Comparison of ENCODE assay signal across 21 cellular contexts in the genomic region with DNA sequence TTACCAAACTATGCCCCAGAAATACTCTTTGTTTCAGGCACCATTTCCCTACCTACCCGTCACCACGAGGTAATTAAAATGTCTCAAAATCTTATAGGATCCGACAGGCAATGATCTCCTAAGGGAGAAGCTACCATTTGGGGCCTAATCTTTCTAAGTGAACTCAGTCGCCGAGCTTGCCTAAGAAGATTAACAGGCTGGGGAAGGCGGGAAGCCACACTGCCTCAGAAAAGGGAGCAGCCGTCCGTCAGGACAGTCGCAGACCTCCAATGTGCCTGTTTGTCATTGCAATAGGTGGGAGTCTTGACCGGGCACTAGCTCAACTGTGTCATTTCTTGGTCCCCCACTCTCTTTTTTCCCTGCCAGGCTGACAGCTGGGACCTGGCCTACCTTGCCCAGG.
"Had no signal": no experiment of that assay in that cellular context is flagged by ENCODE, and none has a peak within 500 bp of the region (broad histone marks: within the 10 kb centered on the region; RNA-seq: fewer than 3 reads in every experiment).

No MANE protein-coding gene starts in this region.

- H3K27ac Mint-ChIP-seq: activated CD4-positive, alpha-beta memory T cell treated with anti-CD3 and anti-CD28 coated beads, Interleukin-2, amount 10 ng/mL, durations not matched to agents 7 days and 5 days; activated naive CD4-positive, alpha-beta T cell treated with anti-CD3 and anti-CD28 coated beads, Interleukin-2, amount 50 U/mL, for 72 hours; dendritic cell treated with granulocyte-macrophage colony-stimulating factor and Interleukin-4, amounts not matched to agents 40 ng/mL and 50 ng/mL, for 4 days; naive thymus-derived CD4-positive, alpha-beta T cell had no signal

- H3K4me3 ChIP-seq: lower lobe of right lung, ovary, thoracic aorta, upper lobe of left lung had no signal

- ATAC-seq: activated naive CD4-positive, alpha-beta T cell treated with anti-CD3 and anti-CD28 coated beads, Interleukin-2, amount 50 U/mL, for 72 hours; lower lobe of right lung; naive thymus-derived CD4-positive, alpha-beta T cell; right cardiac atrium had no signal

- H3K27ac ChIP-seq: lower lobe of right lung, neutrophil, ovary, thoracic aorta, upper lobe of left lung had no signal

- H3K4me3 Mint-ChIP-seq: activated CD4-positive, alpha-beta memory T cell treated with anti-CD3 and anti-CD28 coated beads, Interleukin-2, amount 10 ng/mL, durations not matched to agents 7 days and 5 days; dendritic cell treated with granulocyte-macrophage colony-stimulating factor and Interleukin-4, amounts not matched to agents 40 ng/mL and 50 ng/mL, for 4 days; naive thymus-derived CD4-positive, alpha-beta T cell had no signal

- H3K9me3 Mint-ChIP-seq: activated CD4-positive, alpha-beta memory T cell treated with anti-CD3 and anti-CD28 coated beads, Interleukin-2, amount 10 ng/mL, durations not matched to agents 7 days and 5 days; activated naive CD4-positive, alpha-beta T cell treated with anti-CD3 and anti-CD28 coated beads, Interleukin-2, amount 50 U/mL, for 72 hours; brain; dendritic cell treated with granulocyte-macrophage colony-stimulating factor and Interleukin-4, amounts not matched to agents 40 ng/mL and 50 ng/mL, for 4 days; naive thymus-derived CD4-positive, alpha-beta T cell had no signal

- H3K27me3 ChIP-seq: ovary, upper lobe of left lung had no signal

- H3K9me3 ChIP-seq: lower lobe of right lung, neutrophil, ovary, thoracic aorta, upper lobe of left lung had no signal

- H3K36me3 ChIP-seq: lower lobe of right lung, neutrophil, ovary, thoracic aorta, upper lobe of left lung had no signal

- H3K36me3 Mint-ChIP-seq: activated naive CD4-positive, alpha-beta T cell treated with anti-CD3 and anti-CD28 coated beads, Interleukin-2, amount 50 U/mL, for 72 hours; brain; naive thymus-derived CD4-positive, alpha-beta T cell had no signal

- DNase-seq: activated CD4-positive, alpha-beta memory T cell treated with anti-CD3 and anti-CD28 coated beads, Interleukin-2, amount 10 ng/mL, durations not matched to agents 7 days and 5 days; activated CD4-positive, alpha-beta T cell treated with anti-CD3 and anti-CD28 coated beads for 48 hours; activated CD4-positive, CD25-positive, alpha-beta regulatory T cell; aorta; effector CD4-positive, alpha-beta T cell; erythroblast; foreskin fibroblast; kidney; lower lobe of right lung; naive thymus-derived CD4-positive, alpha-beta T cell; ovary; right cardiac atrium; stimulated activated CD4-positive, alpha-beta T cell treated with anti-CD3 and anti-CD28 coated beads, Interleukin-4, amount 100 ng/mL, for 24 hours; stimulated activated naive CD4-positive, alpha-beta T cell treated with Interleukin-2 at 50 U/mL for 16 hours; T1000; upper lobe of left lung had no signal
